In genomic region chr4:110518889-110519490, GRCh38 we compare ENCODE assay signal across 8 cellular contexts. TPM values are rescaled to one million over a fixed set of nuclear protein-coding genes. Genes with fewer than 3 reads are reported as not detected.
DNase-seq lines count a peak whose midpoint lies in the region; ATAC-seq and TF ChIP-seq lines count a peak whose summit lies in the region.
"Had no signal": no experiment of that assay in that cellular context is flagged by ENCODE, and none has a peak within 500 bp of the region (broad histone marks: within the 10 kb centered on the region; RNA-seq: fewer than 3 reads in every experiment).

No MANE protein-coding gene starts in this region.

- DNase-seq in D341Med (ENCODE audit: low spot score) (peak; percentile 35), HCT116 (ENCODE audit: low read depth, low spot score) (no peak), WTC11 (ENCODE audit: low spot score) (no peak), thyroid gland (peak; percentile 11 to 17)
- no peak for DNase-seq in stimulated activated naive B cell treated with anti-CD40 and anti-IgM and Interleukin-4, amounts not matched to agents 10 μg/mL and 1 μg/mL and 100 μg/mL, for 72 hours

- H3K4me1 ChIP-seq in HCT116 (ENCODE audit: control insufficient read depth in 1 of 2, insufficient read depth in 2 of 2, low read length in 2 of 2) (peaks cover 0 to 9% of the 10 kb centered on the region in 2 experiments; a peak in 1 of 4 replicates), gastroesophageal sphincter (no peaks in the 10 kb centered on the region), thyroid gland (no peaks in the 10 kb centered on the region)

- H2AFZ ChIP-seq in HCT116 (ENCODE audit: low read depth, low read length, poor library complexity, severe bottlenecking) = no peak overlapping the region

- no peaks in the 10 kb centered on the region for H3K36me3 ChIP-seq in HCT116 (ENCODE audit: control insufficient read depth in 1 of 2, insufficient read depth in 2 of 2, low read length in 2 of 2)
- H3K36me3 ChIP-seq in gastroesophageal sphincter = no peaks in the 10 kb centered on the region
- no peaks in the 10 kb centered on the region for H3K36me3 ChIP-seq in thyroid gland

- no peaks in the 10 kb centered on the region for H3K27me3 Mint-ChIP-seq in WTC11 (ENCODE audit: low read depth)
- peaks cover 17 to 21% of the 10 kb centered on the region in 2 donors for H3K27me3 Mint-ChIP-seq in stimulated activated naive B cell treated with anti-CD40 and anti-IgM and Interleukin-4, amounts not matched to agents 10 μg/mL and 1 μg/mL and 100 μg/mL, for 72 hours

- CTCF ChIA-PET in HCT116 (lab: Charles Lee) (interaction anchor here (0.7 to 5.3 kb wide), 10 partner anchors 12 to 523 kb away, joined by 3 to 61 read pairs (median 5); no protein-coding TSS in a partner anchor), WTC11 (lab: Charles Lee) (interaction anchor here (0.6 to 4.5 kb wide), 6 partner anchors 107 to 521 kb away, joined by 3 to 55 read pairs (median 4); no protein-coding TSS in a partner anchor)

- no peaks in the 10 kb centered on the region for H3K79me2 ChIP-seq in HCT116 (ENCODE audit: insufficient read depth, low read length)

- RAD21 ChIA-PET in HCT116 (lab: Charles Lee; ENCODE audit: low non-redundant PET in 1 of 2, low total read pairs in 2 of 2, uncharacterized antibody in 2 of 2, unreplicated experiment in 2 of 2) = no interaction called here

- no peaks in the 10 kb centered on the region for H3K9me3 Mint-ChIP-seq in WTC11
- no peaks in the 10 kb centered on the region for H3K9me3 Mint-ChIP-seq in stimulated activated naive B cell treated with anti-CD40 and anti-IgM and Interleukin-4, amounts not matched to agents 10 μg/mL and 1 μg/mL and 100 μg/mL, for 72 hours
- H3K9me3 Mint-ChIP-seq: T-helper 1 cell treated with Interleukin-12 subunit alpha and Interleukin-12 subunit beta and Interleukin-4 antibody, amounts not matched to agents 30 μg/mL and 1 μg/mL, for 36 hours had no signal

- H3K27ac ChIP-seq in HCT116 (ENCODE audit: low read depth, low read length) = no peak overlapping the region
- no peak overlapping the region for H3K27ac ChIP-seq in gastroesophageal sphincter
- H3K27ac ChIP-seq in thyroid gland = no peak overlapping the region

- ATAC-seq in HCT116 (no peak), WTC11 (no peak), gastroesophageal sphincter (no peak), GM21576 (IDR thresholded peaks at IDR 0.05; ENCODE audit: unreplicated experiment) (no peak)
- ATAC-seq in stimulated activated naive B cell treated with anti-CD40 and anti-IgM and Interleukin-4, amounts not matched to agents 10 μg/mL and 1 μg/mL and 100 μg/mL, for 72 hours (replicated peaks) = no peak

- 87 to 92% methylated on average over 2 of the region's 2 CpGs for WGBS in gastroesophageal sphincter (ENCODE audit: low coverage in 1 of 2), 2 donors
- WGBS in thyroid gland, 2 donors = 91 to 93% methylated on average over 2 of the region's 2 CpGs

- H3K4me3 Mint-ChIP-seq in WTC11 = no peak overlapping the region
- H3K4me3 Mint-ChIP-seq in stimulated activated naive B cell treated with anti-CD40 and anti-IgM and Interleukin-4, amounts not matched to agents 10 μg/mL and 1 μg/mL and 100 μg/mL, for 72 hours = no peak overlapping the region
- H3K4me3 Mint-ChIP-seq: T-helper 1 cell treated with Interleukin-12 subunit alpha and Interleukin-12 subunit beta and Interleukin-4 antibody, amounts not matched to agents 30 μg/mL and 1 μg/mL, for 36 hours had no signal

- no peaks in the 10 kb centered on the region for H3K36me3 Mint-ChIP-seq in WTC11
- no peaks in the 10 kb centered on the region for H3K36me3 Mint-ChIP-seq in stimulated activated naive B cell treated with anti-CD40 and anti-IgM and Interleukin-4, amounts not matched to agents 10 μg/mL and 1 μg/mL and 100 μg/mL, for 72 hours

- peaks cover 10% of the 10 kb centered on the region for H3K4me1 Mint-ChIP-seq in WTC11
- peaks cover 3 to 12% of the 10 kb centered on the region in 2 donors for H3K4me1 Mint-ChIP-seq in stimulated activated naive B cell treated with anti-CD40 and anti-IgM and Interleukin-4, amounts not matched to agents 10 μg/mL and 1 μg/mL and 100 μg/mL, for 72 hours

- no peak for TF ChIP-seq EP300 in gastroesophageal sphincter (IDR thresholded peaks at IDR 0.05)

- no peaks in the 10 kb centered on the region for H3K9me2 ChIP-seq in HCT116 (ENCODE audit: insufficient read depth)

- H3K27me3 ChIP-seq in HCT116 (ENCODE audit: insufficient read depth, low read length) = no peaks in the 10 kb centered on the region
- peaks cover 7% of the 10 kb centered on the region for H3K27me3 ChIP-seq in gastroesophageal sphincter
- H3K27me3 ChIP-seq in thyroid gland = no peaks in the 10 kb centered on the region

- H3K27ac Mint-ChIP-seq in WTC11 = no peak overlapping the region
- no peak overlapping the region for H3K27ac Mint-ChIP-seq in stimulated activated naive B cell treated with anti-CD40 and anti-IgM and Interleukin-4, amounts not matched to agents 10 μg/mL and 1 μg/mL and 100 μg/mL, for 72 hours
- H3K27ac Mint-ChIP-seq: T-helper 1 cell treated with Interleukin-12 subunit alpha and Interleukin-12 subunit beta and Interleukin-4 antibody, amounts not matched to agents 30 μg/mL and 1 μg/mL, for 36 hours had no signal

- no peak overlapping the region for H3K9ac ChIP-seq in HCT116 (ENCODE audit: low read length)

- intact Hi-C loops in HCT116 (cut with micrococcal nuclease) = loop anchor here (5.0 to 10.0 kb wide), 4 partner anchors 307 to 1116 kb away; partner anchors contain the start of gene ELOVL6
- intact Hi-C loops in thyroid gland (cut with DNase I) = loop anchor here (2.0 kb wide), 1 partner anchor 516 kb away; no protein-coding TSS in a partner anchor

- no peaks in the 10 kb centered on the region for H4K20me1 ChIP-seq in HCT116 (ENCODE audit: insufficient read depth)

- no TSS peak for BruUV-seq in HCT116 (replicated peaks; lab: Mats Ljungman, UMichigan)

- TF ChIP-seq POLR2A in HCT116 (IDR thresholded peaks at IDR 0.05; ENCODE audit: borderline replicate concordance, extremely low read depth, insufficient read depth, insufficient read length) (no peak), gastroesophageal sphincter (IDR thresholded peaks at IDR 0.05) (no peak), thyroid gland (IDR thresholded peaks at IDR 0.05) (no peak)

- H3K9me3 ChIP-seq in HCT116 (ENCODE audit: control insufficient read depth in 1 of 2, insufficient read depth in 1 of 2, low read depth in 1 of 2, low read length in 2 of 2) = no peaks in the 10 kb centered on the region
- no peaks in the 10 kb centered on the region for H3K9me3 ChIP-seq in gastroesophageal sphincter
- H3K9me3 ChIP-seq in thyroid gland = no peaks in the 10 kb centered on the region

- H3K4me2 ChIP-seq in HCT116 (ENCODE audit: low read length) = no peak overlapping the region

- H3K4me3 ChIP-seq in HCT116 (replicated peaks in 1 of 2; ENCODE audit: low read depth in 1 of 2, low read length in 2 of 2) (no peak overlapping the region), gastroesophageal sphincter (no peak overlapping the region), thyroid gland (replicated peaks in 1 of 3) (no peak overlapping the region)

- TF ChIP-seq CTCF in HCT116 (IDR thresholded peaks at IDR 0.05 in 2 of 3, conservative IDR thresholded peaks at IDR 0.05 in 1 of 3; ENCODE audit: borderline replicate concordance in 1 of 3, insufficient read depth in 1 of 3, low read depth in 2 of 3, low read length in 2 of 3) = peak; percentile 69 to 76 (median 72); a peak in 5 of 6 replicates
- peak; percentile 60 for TF ChIP-seq CTCF in WTC11 (IDR thresholded peaks at IDR 0.05)
- peak; percentile 41 to 61 (median 50) for TF ChIP-seq CTCF in gastroesophageal sphincter (IDR thresholded peaks at IDR 0.05)
- TF ChIP-seq CTCF in thyroid gland (IDR thresholded peaks at IDR 0.05) = peak; percentile 15 to 74 (median 49)

- TF ChIP-seq RAD21 in HCT116 (IDR thresholded peaks at IDR 0.05; ENCODE audit: low read depth) = peak; percentile 58

- POLR2A ChIA-PET in HCT116 (lab: Charles Lee) (no interaction called here), WTC11 (lab: Charles Lee) (no interaction called here)

TF ChIP-seq in WTC11, 78 proteins besides CTCF, POLR2A, EP300 and RAD21 (continues in another document):
- no peak for TF ChIP-seq PRRX2 (CRISPR knock-in tag; IDR thresholded peaks at IDR 0.05)
- TF ChIP-seq ATF1 (CRISPR knock-in tag; IDR thresholded peaks at IDR 0.05) = no peak
- 0 out of 2 replicates have a peak, but pooled peaks have one; percentile 6 for TF ChIP-seq ZNF396 (CRISPR knock-in tag; IDR thresholded peaks at IDR 0.05; ENCODE audit: borderline replicate concordance)
- TF ChIP-seq CREB1 (CRISPR knock-in tag; IDR thresholded peaks at IDR 0.05) = no peak
- no peak for TF ChIP-seq IRF2 (CRISPR knock-in tag; IDR thresholded peaks at IDR 0.05; ENCODE audit: borderline replicate concordance, low read depth)
- no peak for TF ChIP-seq ZMAT4 (CRISPR knock-in tag; IDR thresholded peaks at IDR 0.05)
- TF ChIP-seq, protein P1, sequence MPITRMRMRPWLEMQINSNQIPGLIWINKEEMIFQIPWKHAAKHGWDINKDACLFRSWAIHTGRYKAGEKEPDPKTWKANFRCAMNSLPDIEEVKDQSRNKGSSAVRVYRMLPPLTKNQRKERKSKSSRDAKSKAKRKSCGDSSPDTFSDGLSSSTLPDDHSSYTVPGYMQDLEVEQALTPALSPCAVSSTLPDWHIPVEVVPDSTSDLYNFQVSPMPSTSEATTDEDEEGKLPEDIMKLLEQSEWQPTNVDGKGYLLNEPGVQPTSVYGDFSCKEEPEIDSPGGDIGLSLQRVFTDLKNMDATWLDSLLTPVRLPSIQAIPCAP (CRISPR knock-in tag; IDR thresholded peaks at IDR 0.05) = no peak
- TF ChIP-seq HMGA2 (CRISPR knock-in tag; IDR thresholded peaks at IDR 0.05) = 0 out of 2 replicates have a peak, but pooled peaks have one; percentile 21
- TF ChIP-seq TEAD4 (CRISPR knock-in tag; IDR thresholded peaks at IDR 0.05) = no peak
- TF ChIP-seq NR1H2 (CRISPR knock-in tag; IDR thresholded peaks at IDR 0.05) = no peak

RNA-seq across cellular contexts. Expression of gene ENPEP, which starts 43.0 kb away (rescaled TPM):
- total RNA-seq in HCT116 (2021; ENCODE audit: unreplicated experiment) (4.5 TPM), WTC11 (2021) (0.33 to 0.98 TPM (median 0.39 TPM) in 3 replicates), gastroesophageal sphincter (1 to 10 TPM; 2.9 to 7.0 (median 6.3) TPM), thyroid gland (1 to 10 TPM; 2.0 to 6.6 (median 2.4) TPM)
- 0.85 and 1.6 TPM in 2 replicates for polyA plus RNA-seq in HCT116 (2012)

Comparison
In these comparisons a context has a peak if more than half of its experiments do, and no peak if none do; other contexts are left out.
1. DNase-seq: peak in D341Med (single experiment) and thyroid gland (2 of 2); none in HCT116 (single experiment), WTC11 (single experiment) and stimulated activated naive B cell treated with anti-CD40 and anti-IgM and Interleukin-4, amounts not matched to agents 10 μg/mL and 1 μg/mL and 100 μg/mL, for 72 hours (single experiment).
2. Peak in every context shown above with its lines, with median percentiles within 50 percentile points of each other: CTCF ChIP-seq.